In genomic region chr22:36409554-36409910, GRCh38 we compare ENCODE assay signal across 8 cellular contexts. TPM values are rescaled to one million over a fixed set of nuclear protein-coding genes. Genes with fewer than 3 reads are reported as not detected.
DNase-seq lines count a peak whose midpoint lies in the region; ATAC-seq and TF ChIP-seq lines count a peak whose summit lies in the region.
"Not testable (repeated sequence)": the region's sequence is repeated elsewhere in the genome, so short reads cannot be mapped to it uniquely, and the experiment has no call there.

No MANE protein-coding gene starts in this region.

- BruUV-seq in PC-9 (replicated peaks; lab: Mats Ljungman, UMichigan): TSS peak; percentile 97

- H3F3A ChIP-seq in PC-9 (ENCODE audit: insufficient read depth, low read depth): peaks cover 70% of the 10 kb centered on the region

- TF ChIP-seq POLR2A in prostate gland (IDR thresholded peaks at IDR 0.05): not testable (repeated sequence)

- H3K9me3 ChIP-seq in CD8-positive, alpha-beta T cell (ENCODE audit: low read length); PC-9 (ENCODE audit: insufficient read depth, low read depth); right cardiac atrium (ENCODE audit: control insufficient read depth, low read length); prostate gland; tibial artery: not testable (repeated sequence)

- H4K8ac ChIP-seq in mesendoderm (ENCODE audit: low read depth, low read length): not testable (repeated sequence)

- H3K4ac ChIP-seq in mesendoderm (ENCODE audit: low read depth, low read length): peak overlapping the region; percentile 97

- not testable (repeated sequence) for H4K5ac ChIP-seq in mesendoderm (ENCODE audit: low read length)

- H3K18ac ChIP-seq in mesendoderm (ENCODE audit: low read length): peak overlapping the region; percentile 76

- H3K4me2 ChIP-seq in PC-9 (peak overlapping the region; percentile 75), mesendoderm (ENCODE audit: low read length) (peak overlapping the region; percentile 54)

- peaks cover 57% of the 10 kb centered on the region for H3K4me1 Mint-ChIP-seq in CD8-positive, alpha-beta T cell (ENCODE audit: low read depth)
- peaks cover 28% of the 10 kb centered on the region for H3K4me1 Mint-ChIP-seq in activated T-helper 17 cell treated with anti-CD3 and anti-CD28 coated beads, Interleukin-2, amount 50 U/mL, for 72 hours

- H3K23ac ChIP-seq in mesendoderm (ENCODE audit: low read length): not testable (repeated sequence)

- peak overlapping the region; percentile 93 for H3K27ac Mint-ChIP-seq in CD8-positive, alpha-beta T cell
- peak overlapping the region; percentile 88 for H3K27ac Mint-ChIP-seq in activated T-helper 17 cell treated with anti-CD3 and anti-CD28 coated beads, Interleukin-2, amount 50 U/mL, for 72 hours

- H3K36me3 ChIP-seq in CD8-positive, alpha-beta T cell (ENCODE audit: insufficient read depth, low read length); PC-9 (ENCODE audit: low read depth); mesendoderm (ENCODE audit: control insufficient read depth, insufficient read depth, low read length); prostate gland; tibial artery: not testable (repeated sequence)

- H3K56ac ChIP-seq in mesendoderm (ENCODE audit: low read length): peak overlapping the region; percentile 92

- H3K9me3 Mint-ChIP-seq in CD8-positive, alpha-beta T cell; activated T-helper 17 cell treated with anti-CD3 and anti-CD28 coated beads, Interleukin-2, amount 50 U/mL, for 72 hours: not testable (repeated sequence)

- not testable (repeated sequence) for H2BK120ac ChIP-seq in mesendoderm (ENCODE audit: low read depth, low read length)

- H3K36me3 Mint-ChIP-seq in CD8-positive, alpha-beta T cell; activated T-helper 17 cell treated with anti-CD3 and anti-CD28 coated beads, Interleukin-2, amount 50 U/mL, for 72 hours (ENCODE audit: low read depth): not testable (repeated sequence)

- H3K27ac ChIP-seq in CD8-positive, alpha-beta T cell (ENCODE audit: low read depth, low read length): peak overlapping the region; percentile 53
- H3K27ac ChIP-seq in PC-9: peak overlapping the region; percentile 89
- H3K27ac ChIP-seq in coronary artery; right cardiac atrium (ENCODE audit: low read length): not testable (repeated sequence)
- H3K27ac ChIP-seq in mesendoderm (ENCODE audit: low read depth, low read length): peak overlapping the region; percentile 53
- peak overlapping the region; percentile 93 to 94 for H3K27ac ChIP-seq in prostate gland
- peak overlapping the region; percentile 9 to 50 for H3K27ac ChIP-seq in tibial artery

- CTCF ChIA-PET in CD8-positive, alpha-beta T cell (lab: Charles Lee): interaction anchor here (0.7 to 1.0 kb wide), 2 partner anchors 30 to 75 kb away, joined by 3 read pairs; no protein-coding TSS in a partner anchor
- CTCF ChIA-PET in PC-9 (lab: Charles Lee): not testable (repeated sequence)

- not testable (repeated sequence) for H3K27me3 ChIP-seq in CD8-positive, alpha-beta T cell (ENCODE audit: insufficient read depth, low read length); PC-9 (ENCODE audit: insufficient read depth, low read depth); right cardiac atrium (ENCODE audit: control insufficient read depth, insufficient read depth); mesendoderm (ENCODE audit: insufficient read depth, low read length, poor library complexity); prostate gland (replicated peaks; ENCODE audit: insufficient read depth); tibial artery

- H2AFZ ChIP-seq in PC-9: peak overlapping the region; percentile 52; the same call in 1 of the 2 replicates

- peak overlapping the region; percentile 72 for H3K4me3 Mint-ChIP-seq in CD8-positive, alpha-beta T cell
- H3K4me3 Mint-ChIP-seq in activated T-helper 17 cell treated with anti-CD3 and anti-CD28 coated beads, Interleukin-2, amount 50 U/mL, for 72 hours: peak overlapping the region; percentile 86

- not testable (repeated sequence) for H2BK5ac ChIP-seq in mesendoderm (ENCODE audit: low read length)

- not testable (repeated sequence) for H3K79me1 ChIP-seq in mesendoderm (ENCODE audit: low read length)

- ATAC-seq in CD8-positive, alpha-beta T cell; activated T-helper 17 cell treated with anti-CD3 and anti-CD28 coated beads, Interleukin-2, amount 50 U/mL, for 72 hours (replicated peaks); right cardiac atrium: not testable (repeated sequence)

- not testable (repeated sequence) for TF ChIP-seq CTCF in CD8-positive, alpha-beta T cell (IDR thresholded peaks at IDR 0.05); PC-9 (conservative IDR thresholded peaks at IDR 0.05); coronary artery (IDR thresholded peaks at IDR 0.05); prostate gland (IDR thresholded peaks at IDR 0.05); tibial artery (IDR thresholded peaks at IDR 0.05)

- H3K79me2 ChIP-seq in PC-9 (ENCODE audit: low read depth); mesendoderm (ENCODE audit: control insufficient read depth, insufficient read depth, low read length): not testable (repeated sequence)

- H3K27me3 Mint-ChIP-seq in CD8-positive, alpha-beta T cell (ENCODE audit: low read depth); activated T-helper 17 cell treated with anti-CD3 and anti-CD28 coated beads, Interleukin-2, amount 50 U/mL, for 72 hours: not testable (repeated sequence)

- H3K9ac ChIP-seq in mesendoderm (ENCODE audit: low read length): peak overlapping the region; percentile 81

- not testable (repeated sequence) for H3K9me2 ChIP-seq in PC-9 (ENCODE audit: insufficient read depth)

- DNase-seq in CD8-positive, alpha-beta T cell; PC-9; coronary artery (ENCODE audit: low spot score); right cardiac atrium; mesendoderm; prostate gland (ENCODE audit: low spot score); tibial artery: not testable (repeated sequence)

- H3K4me3 ChIP-seq in CD8-positive, alpha-beta T cell (ENCODE audit: low read depth, low read length): peak overlapping the region; percentile 58
- H3K4me3 ChIP-seq in PC-9 (peak overlapping the region; percentile 43), coronary artery (peak overlapping the region; percentile 54), right cardiac atrium (ENCODE audit: low read length) (peak overlapping the region; percentile 6), mesendoderm (ENCODE audit: low read length) (peak overlapping the region; percentile 65), prostate gland (peak overlapping the region; percentile 19 to 26), tibial artery (peak overlapping the region; percentile 32 to 35)

- POLR2A ChIA-PET in CD8-positive, alpha-beta T cell (lab: Charles Lee): interaction anchor here (1.1 to 1.7 kb wide), 3 partner anchors 21 to 45 kb away, joined by 3 to 5 read pairs (median 4); partner anchors contain the start of gene MYH9
- POLR2A ChIA-PET in PC-9 (lab: Charles Lee; ENCODE audit: unreplicated experiment): interaction anchor here (0.6 to 1.4 kb wide), 5 partner anchors 14 to 78 kb away, joined by 3 to 14 read pairs (median 5); partner anchors contain the start of gene MYH9

- intact Hi-C loops in CD8-positive, alpha-beta T cell (cut with DNase I, micrococcal nuclease): loop anchor here in 1 of 2 experiments (2.0 to 5.0 kb wide), 2 partner anchors 43 to 61 kb away; no protein-coding TSS in a partner anchor
- intact Hi-C loops in PC-9 (cut with micrococcal nuclease; ENCODE audit: unreplicated experiment); right cardiac atrium (cut with DNase I); prostate gland (cut with DNase I): not testable (repeated sequence)
- intact Hi-C loops in tibial artery (cut with DNase I; ENCODE audit: low total_unique reads): loop anchor here (5.0 kb wide), 1 partner anchor 38 kb away; no protein-coding TSS in a partner anchor

- H2AK5ac ChIP-seq in mesendoderm (ENCODE audit: low read length): not testable (repeated sequence)

- H4K20me1 ChIP-seq in PC-9 (ENCODE audit: insufficient read depth): not testable (repeated sequence)

- peaks cover 63% of the 10 kb centered on the region for H3K4me1 ChIP-seq in CD8-positive, alpha-beta T cell (ENCODE audit: insufficient read depth, low read length)
- H3K4me1 ChIP-seq in PC-9 (replicated peaks; ENCODE audit: insufficient read depth) (peaks cover 75% of the 10 kb centered on the region), tibial artery (peaks cover 0 to 12% (median 0%) of the 10 kb centered on the region in 4 donors)
- H3K4me1 ChIP-seq in right cardiac atrium (ENCODE audit: control insufficient read depth, insufficient read depth, low read length); mesendoderm (ENCODE audit: control insufficient read depth, low read depth, low read length); prostate gland (replicated peaks): not testable (repeated sequence)

- not testable (repeated sequence) for H2BK15ac ChIP-seq in mesendoderm (replicated peaks; ENCODE audit: low read depth)

- 80% methylated on average over 15 of the region's 15 CpGs for WGBS in right cardiac atrium
- no CpG with 5 or more reads among the region's 15 CpGs for WGBS in mesendoderm (ENCODE audit: extremely low coverage, insufficient coverage, low lambda C conversion rate)
- WGBS in prostate gland: 64% methylated on average over 15 of the region's 15 CpGs

RNA-seq across cellular contexts. Expression of gene MYH9, which starts 21.8 kb away (rescaled TPM):
- total RNA-seq in CD8-positive, alpha-beta T cell: 100 to 1,000 TPM; 703 to 757 TPM
- total RNA-seq in PC-9 (2021) (758 and 776 TPM in 2 replicates), right cardiac atrium (100 to 1,000 TPM; 140 to 224 (median 163) TPM), prostate gland (100 to 1,000 TPM; 295 to 329 TPM)
- total RNA-seq in activated T-helper 17 cell treated with anti-CD3 and anti-CD28 coated beads, Interleukin-2, amount 50 U/mL, for 72 hours: 100 to 1,000 TPM; 782 to 800 TPM
- polyA plus RNA-seq in right cardiac atrium: 92.5 TPM
- polyA plus RNA-seq in mesendoderm (2013, experiment 1 of 2): 110 TPM
- 111 TPM for polyA plus RNA-seq in mesendoderm (2013, experiment 2 of 2)

Comparison
In these comparisons a context has a peak if more than half of its experiments do, and no peak if none do; other contexts are left out.
1. H3K4me3 ChIP-seq: peak in every context shown above with its lines; median percentile 65 in mesendoderm; 58 in CD8-positive, alpha-beta T cell; 54 in coronary artery; 43 in PC-9; 34 in tibial artery; 22 in prostate gland; 6 in right cardiac atrium.